Comparison of ENCODE assay signal across 8 cellular contexts in the genomic region with DNA sequence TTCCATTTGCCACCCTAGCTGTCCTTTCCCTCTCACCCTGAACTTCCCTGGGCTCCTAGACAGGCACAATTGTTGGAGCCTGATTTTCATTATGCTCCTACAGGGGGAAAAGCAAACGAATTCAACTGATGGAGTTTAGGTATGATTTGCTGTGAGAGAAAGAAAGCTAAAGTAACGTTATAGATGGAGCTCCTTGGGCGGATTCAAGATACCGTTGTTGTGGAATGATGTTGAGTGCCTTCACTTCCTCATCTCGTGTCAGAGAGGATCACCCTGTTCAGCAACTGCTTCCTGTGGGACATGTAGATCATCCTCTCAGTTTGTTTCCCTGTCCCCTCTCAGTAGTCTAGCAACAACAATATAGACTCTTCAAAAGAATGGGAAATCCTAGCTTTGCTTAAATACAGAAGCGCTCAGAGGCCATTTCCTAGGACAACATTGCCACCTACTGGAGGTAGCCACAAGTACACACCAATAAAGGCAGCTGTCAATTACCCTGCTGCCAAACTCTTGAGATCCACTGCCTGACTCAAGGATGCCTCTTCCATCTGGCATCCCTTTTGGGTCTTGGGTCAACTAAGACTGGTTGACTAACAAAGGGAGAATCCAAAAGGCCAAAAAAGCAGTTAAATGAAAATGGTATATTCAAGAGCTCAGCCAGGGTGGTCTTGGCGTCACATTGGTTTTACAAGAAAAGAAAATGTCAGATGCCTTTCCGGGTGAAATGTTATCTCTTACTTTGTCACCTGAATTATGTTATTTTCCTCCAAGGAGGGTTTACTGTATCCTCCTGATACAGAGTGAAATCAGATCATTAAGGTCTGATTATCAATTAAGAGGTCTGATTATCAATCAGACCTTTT. TPM values are rescaled to one million over a fixed set of nuclear protein-coding genes. Genes with fewer than 3 reads are reported as not detected.
DNase-seq lines count a peak whose midpoint lies in the region; ATAC-seq and TF ChIP-seq lines count a peak whose summit lies in the region.

No MANE protein-coding gene starts in this region.

- H3K23ac ChIP-seq in trophoblast cell (ENCODE audit: low read length) = no peak overlapping the region

- peaks cover 0 to 6% of the 10 kb centered on the region in 2 experiments for H3K4me1 ChIP-seq in trophoblast cell (ENCODE audit: control insufficient read depth in 1 of 2, insufficient read depth in 2 of 2, low read length in 2 of 2)

- H4K8ac ChIP-seq in trophoblast cell (ENCODE audit: low read depth, low read length) = no peak overlapping the region

- H3K79me1 ChIP-seq in trophoblast cell (ENCODE audit: low read length) = no peaks in the 10 kb centered on the region

- peak; percentile 76 for TF ChIP-seq CTCF in GM06990 (IDR thresholded peaks at IDR 0.05; ENCODE audit: insufficient read depth, low read length, poor library complexity, severe bottlenecking)

- H3K27me3 ChIP-seq in GM06990 (replicated peaks; ENCODE audit: control insufficient read depth, insufficient read depth, low read length) = no peaks in the 10 kb centered on the region
- no peaks in the 10 kb centered on the region for H3K27me3 ChIP-seq in trophoblast cell (ENCODE audit: insufficient read depth, low read length)

- no CpG with 5 or more reads among the region's 8 CpGs for WGBS in trophoblast cell (ENCODE audit: extremely low coverage, insufficient coverage, insufficient read length)

- DNase-seq in GM06990 (ENCODE audit: extremely low read depth, insufficient read length) (no peak), OCI-M1 (lab: John Stamatoyannopoulos, UW) (peak; percentile 85), foreskin melanocyte (peak; percentile 67), trophoblast cell (peak; percentile 60 to 91)
- peak; percentile 69 for DNase-seq in Jurkat, Clone E6-1 (ENCODE audit: low read depth, low spot score)
- peak; percentile 41 for DNase-seq in activated gamma-delta T cell treated with anti-CD3 and anti-CD28 coated beads, Interleukin-2, amount 50 U/mL, for 16 hours (ENCODE audit: low read depth)

- no peak overlapping the region for H4K91ac ChIP-seq in trophoblast cell (ENCODE audit: low read depth, low read length)

- H3K4me3 ChIP-seq in GM06990 (replicated peaks; ENCODE audit: low read depth, low read length) (no peak overlapping the region), trophoblast cell (ENCODE audit: low read depth, low read length) (no peak overlapping the region)
- H3K4me3 ChIP-seq in Jurkat, Clone E6-1 (ENCODE audit: low read length) = no peak overlapping the region

- H2AFZ ChIP-seq in trophoblast cell (ENCODE audit: insufficient read depth, low read length, poor library complexity) = no peak overlapping the region

- H3K4me2 ChIP-seq in trophoblast cell (ENCODE audit: low read length) = no peak overlapping the region

- no peak overlapping the region for H3K14ac ChIP-seq in trophoblast cell (ENCODE audit: low read length)

- no peak overlapping the region for H3K9ac ChIP-seq in trophoblast cell (ENCODE audit: low read length)

- no peaks in the 10 kb centered on the region for H3K9me3 ChIP-seq in trophoblast cell (ENCODE audit: insufficient read depth, low read depth, low read length)

- no peak overlapping the region for H4K12ac ChIP-seq in trophoblast cell (ENCODE audit: low read depth, low read length)

- no peaks in the 10 kb centered on the region for H3K79me2 ChIP-seq in trophoblast cell (ENCODE audit: control insufficient read depth, insufficient read depth, low read length, poor library complexity)

- H3K18ac ChIP-seq in trophoblast cell (ENCODE audit: low read length) = no peak overlapping the region

- no peak overlapping the region for H3K4ac ChIP-seq in trophoblast cell (ENCODE audit: low read depth, low read length)

- no peak overlapping the region for H3K27ac ChIP-seq in trophoblast cell (ENCODE audit: low read depth, low read length)

- H3K36me3 ChIP-seq in GM06990 (ENCODE audit: control insufficient read depth, insufficient read depth, low read length) = no peaks in the 10 kb centered on the region
- no peaks in the 10 kb centered on the region for H3K36me3 ChIP-seq in trophoblast cell (ENCODE audit: control insufficient read depth in 1 of 2, insufficient read depth in 2 of 2, low read length in 2 of 2)

- no peak overlapping the region for H2AK5ac ChIP-seq in trophoblast cell (ENCODE audit: low read length)

- peak; percentile 74 for ATAC-seq in GM21825 (IDR thresholded peaks at IDR 0.05; ENCODE audit: unreplicated experiment)
- ATAC-seq in HG03196 (IDR thresholded peaks at IDR 0.05; ENCODE audit: unreplicated experiment) = no peak

- H2BK12ac ChIP-seq in trophoblast cell (ENCODE audit: low read length) = no peak overlapping the region

- no peak overlapping the region for H2BK120ac ChIP-seq in trophoblast cell (ENCODE audit: insufficient read depth, low read length, poor library complexity)

- H2BK5ac ChIP-seq in trophoblast cell (ENCODE audit: low read depth, low read length, poor library complexity) = no peak overlapping the region

RNA-seq across cellular contexts. Expression of a gene that starts 13.5 kb away (rescaled TPM):
- polyA plus RNA-seq in Jurkat, Clone E6-1 (2012; ENCODE audit: insufficient read depth, insufficient read length) = 7.2 TPM
- 20.6 and 20.9 TPM in 2 replicates for polyA plus RNA-seq in trophoblast cell (2013)

RNA-seq across cellular contexts. Expression of a gene that starts 15.8 kb away (rescaled TPM):
- polyA plus RNA-seq in Jurkat, Clone E6-1 (2012; ENCODE audit: insufficient read depth, insufficient read length) = 65.8 TPM
- 16.6 and 19.2 TPM in 2 replicates for polyA plus RNA-seq in trophoblast cell (2013)

RNA-seq across cellular contexts. Expression of a gene that starts 51.4 kb away (rescaled TPM):
- 26.3 TPM for polyA plus RNA-seq in Jurkat, Clone E6-1 (2012; ENCODE audit: insufficient read depth, insufficient read length)
- polyA plus RNA-seq in trophoblast cell (2013) = 6.6 and 6.9 TPM in 2 replicates

RNA-seq across cellular contexts. Expression of a gene that starts 54.3 kb away (rescaled TPM):
- polyA plus RNA-seq in Jurkat, Clone E6-1 (2012; ENCODE audit: insufficient read depth, insufficient read length) = not detected
- polyA plus RNA-seq in trophoblast cell (2013) = not detected in 2 replicates
